1 cellular context compared by ENCODE assay signal in genomic region chr3:102060814-102061213, GRCh38.
TF ChIP-seq lines count a peak whose summit lies in the region.

No MANE protein-coding gene starts in this region.

TF ChIP-seq in GM12878, 131 proteins besides CTCF, POLR2A, EP300 and RAD21 (continued from another document and continues in another):
- TF ChIP-seq, protein P1, sequence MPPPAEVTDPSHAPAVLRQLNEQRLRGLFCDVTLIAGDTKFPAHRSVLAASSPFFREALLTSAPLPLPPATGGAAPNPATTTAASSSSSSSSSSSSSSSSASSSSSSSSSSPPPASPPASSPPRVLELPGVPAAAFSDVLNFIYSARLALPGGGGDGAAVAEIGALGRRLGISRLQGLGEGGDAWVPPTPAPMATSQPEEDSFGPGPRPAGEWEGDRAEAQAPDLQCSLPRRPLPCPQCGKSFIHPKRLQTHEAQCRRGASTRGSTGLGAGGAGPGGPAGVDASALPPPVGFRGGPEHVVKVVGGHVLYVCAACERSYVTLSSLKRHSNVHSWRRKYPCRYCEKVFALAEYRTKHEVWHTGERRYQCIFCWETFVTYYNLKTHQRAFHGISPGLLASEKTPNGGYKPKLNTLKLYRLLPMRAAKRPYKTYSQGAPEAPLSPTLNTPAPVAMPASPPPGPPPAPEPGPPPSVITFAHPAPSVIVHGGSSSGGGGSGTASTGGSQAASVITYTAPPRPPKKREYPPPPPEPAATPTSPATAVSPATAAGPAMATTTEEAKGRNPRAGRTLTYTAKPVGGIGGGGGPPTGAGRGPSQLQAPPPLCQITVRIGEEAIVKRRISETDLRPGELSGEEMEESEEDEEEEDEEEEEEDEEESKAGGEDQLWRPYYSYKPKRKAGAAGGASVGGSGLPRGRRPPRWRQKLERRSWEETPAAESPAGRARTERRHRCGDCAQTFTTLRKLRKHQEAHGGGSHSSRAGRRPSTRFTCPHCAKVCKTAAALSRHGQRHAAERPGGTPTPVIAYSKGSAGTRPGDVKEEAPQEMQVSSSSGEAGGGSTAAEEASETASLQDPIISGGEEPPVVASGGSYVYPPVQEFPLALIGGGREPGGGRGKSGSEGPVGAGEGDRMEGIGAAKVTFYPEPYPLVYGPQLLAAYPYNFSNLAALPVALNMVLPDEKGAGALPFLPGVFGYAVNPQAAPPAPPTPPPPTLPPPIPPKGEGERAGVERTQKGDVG (CRISPR knock-in tag; IDR thresholded peaks at IDR 0.05) = no peak
- no peak for TF ChIP-seq USF1 (IDR thresholded peaks at IDR 0.05; ENCODE audit: borderline replicate concordance, extremely low read length, insufficient read depth, low read depth, low read length)
- no peak for TF ChIP-seq ZBTB33 (IDR thresholded peaks at IDR 0.05)
- TF ChIP-seq YY1 (IDR thresholded peaks at IDR 0.05; ENCODE audit: low read depth, low read length) = no peak
- TF ChIP-seq, protein P2, sequence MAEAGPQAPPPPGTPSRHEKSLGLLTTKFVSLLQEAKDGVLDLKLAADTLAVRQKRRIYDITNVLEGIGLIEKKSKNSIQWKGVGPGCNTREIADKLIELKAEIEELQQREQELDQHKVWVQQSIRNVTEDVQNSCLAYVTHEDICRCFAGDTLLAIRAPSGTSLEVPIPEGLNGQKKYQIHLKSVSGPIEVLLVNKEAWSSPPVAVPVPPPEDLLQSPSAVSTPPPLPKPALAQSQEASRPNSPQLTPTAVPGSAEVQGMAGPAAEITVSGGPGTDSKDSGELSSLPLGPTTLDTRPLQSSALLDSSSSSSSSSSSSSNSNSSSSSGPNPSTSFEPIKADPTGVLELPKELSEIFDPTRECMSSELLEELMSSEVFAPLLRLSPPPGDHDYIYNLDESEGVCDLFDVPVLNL (IDR thresholded peaks at IDR 0.05; ENCODE audit: low read depth, low read length) = no peak
- TF ChIP-seq SUZ12 (IDR thresholded peaks at IDR 0.05; ENCODE audit: unreplicated experiment) = no peak
- TF ChIP-seq CEBPZ (IDR thresholded peaks at IDR 0.05; ENCODE audit: low read depth, low read length) = no peak
- no peak for TF ChIP-seq NRF1 (conservative IDR thresholded peaks at IDR 0.05; ENCODE audit: low read depth, low read length)
- TF ChIP-seq, protein P3, sequence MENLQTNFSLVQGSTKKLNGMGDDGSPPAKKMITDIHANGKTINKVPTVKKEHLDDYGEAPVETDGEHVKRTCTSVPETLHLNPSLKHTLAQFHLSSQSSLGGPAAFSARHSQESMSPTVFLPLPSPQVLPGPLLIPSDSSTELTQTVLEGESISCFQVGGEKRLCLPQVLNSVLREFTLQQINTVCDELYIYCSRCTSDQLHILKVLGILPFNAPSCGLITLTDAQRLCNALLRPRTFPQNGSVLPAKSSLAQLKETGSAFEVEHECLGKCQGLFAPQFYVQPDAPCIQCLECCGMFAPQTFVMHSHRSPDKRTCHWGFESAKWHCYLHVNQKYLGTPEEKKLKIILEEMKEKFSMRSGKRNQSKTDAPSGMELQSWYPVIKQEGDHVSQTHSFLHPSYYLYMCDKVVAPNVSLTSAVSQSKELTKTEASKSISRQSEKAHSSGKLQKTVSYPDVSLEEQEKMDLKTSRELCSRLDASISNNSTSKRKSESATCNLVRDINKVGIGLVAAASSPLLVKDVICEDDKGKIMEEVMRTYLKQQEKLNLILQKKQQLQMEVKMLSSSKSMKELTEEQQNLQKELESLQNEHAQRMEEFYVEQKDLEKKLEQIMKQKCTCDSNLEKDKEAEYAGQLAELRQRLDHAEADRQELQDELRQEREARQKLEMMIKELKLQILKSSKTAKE (IDR thresholded peaks at IDR 0.05; ENCODE audit: low read depth, poor library complexity, severe bottlenecking) = no peak
- no peak for TF ChIP-seq MEF2A (IDR thresholded peaks at IDR 0.05; ENCODE audit: insufficient read depth, low read depth, low read length)
- no peak for TF ChIP-seq SP1 (IDR thresholded peaks at IDR 0.05; ENCODE audit: low read depth, low read length)
- TF ChIP-seq MTA2 (IDR thresholded peaks at IDR 0.05; ENCODE audit: low read depth) = peak; percentile 25; the same call in 1 of the 2 replicates
- TF ChIP-seq ATF2 (IDR thresholded peaks at IDR 0.05; ENCODE audit: low read length) = peak; percentile 24; the same call in 1 of the 2 replicates
- TF ChIP-seq ZNF24 (IDR thresholded peaks at IDR 0.05) = no peak
- TF ChIP-seq BHLHE40 (IDR thresholded peaks at IDR 0.05; ENCODE audit: borderline replicate concordance in 1 of 2, low read depth in 2 of 2, low read length in 1 of 2) = peak; percentile 48 to 66; a peak in 3 of 4 replicates
- TF ChIP-seq BCL11A (IDR thresholded peaks at IDR 0.05; ENCODE audit: low read depth, low read length) = 0 out of 2 replicates have a peak, but pooled peaks have one; percentile 44
- TF ChIP-seq, protein P4, sequence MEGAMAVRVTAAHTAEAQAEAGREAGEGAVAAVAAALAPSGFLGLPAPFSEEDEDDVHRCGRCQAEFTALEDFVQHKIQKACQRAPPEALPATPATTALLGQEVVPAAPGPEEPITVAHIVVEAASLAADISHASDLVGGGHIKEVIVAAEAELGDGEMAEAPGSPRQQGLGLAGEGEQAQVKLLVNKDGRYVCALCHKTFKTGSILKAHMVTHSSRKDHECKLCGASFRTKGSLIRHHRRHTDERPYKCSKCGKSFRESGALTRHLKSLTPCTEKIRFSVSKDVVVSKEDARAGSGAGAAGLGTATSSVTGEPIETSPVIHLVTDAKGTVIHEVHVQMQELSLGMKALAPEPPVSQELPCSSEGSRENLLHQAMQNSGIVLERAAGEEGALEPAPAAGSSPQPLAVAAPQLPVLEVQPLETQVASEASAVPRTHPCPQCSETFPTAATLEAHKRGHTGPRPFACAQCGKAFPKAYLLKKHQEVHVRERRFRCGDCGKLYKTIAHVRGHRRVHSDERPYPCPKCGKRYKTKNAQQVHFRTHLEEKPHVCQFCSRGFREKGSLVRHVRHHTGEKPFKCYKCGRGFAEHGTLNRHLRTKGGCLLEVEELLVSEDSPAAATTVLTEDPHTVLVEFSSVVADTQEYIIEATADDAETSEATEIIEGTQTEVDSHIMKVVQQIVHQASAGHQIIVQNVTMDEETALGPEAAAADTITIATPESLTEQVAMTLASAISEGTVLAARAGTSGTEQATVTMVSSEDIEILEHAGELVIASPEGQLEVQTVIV (IDR thresholded peaks at IDR 0.05; ENCODE audit: borderline replicate concordance, partially characterized antibody) = no peak
- TF ChIP-seq, protein P5, sequence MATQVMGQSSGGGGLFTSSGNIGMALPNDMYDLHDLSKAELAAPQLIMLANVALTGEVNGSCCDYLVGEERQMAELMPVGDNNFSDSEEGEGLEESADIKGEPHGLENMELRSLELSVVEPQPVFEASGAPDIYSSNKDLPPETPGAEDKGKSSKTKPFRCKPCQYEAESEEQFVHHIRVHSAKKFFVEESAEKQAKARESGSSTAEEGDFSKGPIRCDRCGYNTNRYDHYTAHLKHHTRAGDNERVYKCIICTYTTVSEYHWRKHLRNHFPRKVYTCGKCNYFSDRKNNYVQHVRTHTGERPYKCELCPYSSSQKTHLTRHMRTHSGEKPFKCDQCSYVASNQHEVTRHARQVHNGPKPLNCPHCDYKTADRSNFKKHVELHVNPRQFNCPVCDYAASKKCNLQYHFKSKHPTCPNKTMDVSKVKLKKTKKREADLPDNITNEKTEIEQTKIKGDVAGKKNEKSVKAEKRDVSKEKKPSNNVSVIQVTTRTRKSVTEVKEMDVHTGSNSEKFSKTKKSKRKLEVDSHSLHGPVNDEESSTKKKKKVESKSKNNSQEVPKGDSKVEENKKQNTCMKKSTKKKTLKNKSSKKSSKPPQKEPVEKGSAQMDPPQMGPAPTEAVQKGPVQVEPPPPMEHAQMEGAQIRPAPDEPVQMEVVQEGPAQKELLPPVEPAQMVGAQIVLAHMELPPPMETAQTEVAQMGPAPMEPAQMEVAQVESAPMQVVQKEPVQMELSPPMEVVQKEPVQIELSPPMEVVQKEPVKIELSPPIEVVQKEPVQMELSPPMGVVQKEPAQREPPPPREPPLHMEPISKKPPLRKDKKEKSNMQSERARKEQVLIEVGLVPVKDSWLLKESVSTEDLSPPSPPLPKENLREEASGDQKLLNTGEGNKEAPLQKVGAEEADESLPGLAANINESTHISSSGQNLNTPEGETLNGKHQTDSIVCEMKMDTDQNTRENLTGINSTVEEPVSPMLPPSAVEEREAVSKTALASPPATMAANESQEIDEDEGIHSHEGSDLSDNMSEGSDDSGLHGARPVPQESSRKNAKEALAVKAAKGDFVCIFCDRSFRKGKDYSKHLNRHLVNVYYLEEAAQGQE (IDR thresholded peaks at IDR 0.05; ENCODE audit: low read depth, low read length) = no peak
- no peak for TF ChIP-seq ELK1 (IDR thresholded peaks at IDR 0.05; ENCODE audit: low read depth, low read length)
- peak; percentile 80 for TF ChIP-seq IRF4 (IDR thresholded peaks at IDR 0.05; ENCODE audit: low read depth, low read length)
- TF ChIP-seq NBN (IDR thresholded peaks at IDR 0.05) = peak; percentile 12; the same call in 1 of the 2 replicates
- TF ChIP-seq NFYA (IDR thresholded peaks at IDR 0.05; ENCODE audit: borderline replicate concordance, low read depth, low read length) = no peak
- no peak for TF ChIP-seq ZBED1 (IDR thresholded peaks at IDR 0.05; ENCODE audit: borderline replicate concordance)
- no peak for TF ChIP-seq KAT2A (conservative IDR thresholded peaks at IDR 0.05; ENCODE audit: control insufficient read depth, low read depth, low read length)
- no peak for TF ChIP-seq TCF7 (IDR thresholded peaks at IDR 0.05; ENCODE audit: borderline replicate concordance)
- no peak for TF ChIP-seq RBBP5 (conservative IDR thresholded peaks at IDR 0.05)
- no peak for TF ChIP-seq EZH2 (IDR thresholded peaks at IDR 0.05; ENCODE audit: borderline replicate concordance, control insufficient read depth, low read depth, low read length)
- no peak for TF ChIP-seq CHD2 (IDR thresholded peaks at IDR 0.05; ENCODE audit: borderline replicate concordance, low read depth, low read length)
- TF ChIP-seq CHD4 (IDR thresholded peaks at IDR 0.05) = no peak
- TF ChIP-seq IRF3 (IDR thresholded peaks at IDR 0.05) = no peak
- TF ChIP-seq CREM (IDR thresholded peaks at IDR 0.05; ENCODE audit: low read depth) = no peak
